Comparison of ENCODE assay signal across 21 cellular contexts in the genomic region with DNA sequence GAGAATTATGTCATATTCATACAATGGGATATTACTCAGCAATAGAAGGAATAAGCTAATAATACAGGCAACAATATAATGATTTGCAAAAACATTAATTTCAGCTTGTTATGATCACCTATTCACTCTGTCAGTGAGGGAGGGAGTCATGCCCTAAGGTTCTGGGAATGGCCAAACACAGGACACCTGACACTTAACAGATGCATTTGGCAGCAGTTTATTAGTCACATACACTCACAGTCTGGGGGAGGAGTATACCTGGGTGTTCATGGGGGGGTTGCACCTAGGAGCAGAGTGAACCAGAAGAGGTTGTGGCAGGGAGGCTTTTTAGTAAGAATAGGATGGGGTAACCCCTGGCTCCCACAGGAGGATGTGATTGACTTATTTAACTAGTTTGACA. TPM values are rescaled to one million over a fixed set of nuclear protein-coding genes. Genes with fewer than 3 reads are reported as not detected.
DNase-seq lines count a peak whose midpoint lies in the region; ATAC-seq and TF ChIP-seq lines count a peak whose summit lies in the region.
"Had no signal": no experiment of that assay in that cellular context is flagged by ENCODE, and none has a peak within 500 bp of the region (broad histone marks: within the 10 kb centered on the region; RNA-seq: fewer than 3 reads in every experiment).

No MANE protein-coding gene starts in this region.

- no peak overlapping the region for H2AFZ ChIP-seq in smooth muscle cell (ENCODE audit: low read depth)

- H3K9me3 ChIP-seq in right lobe of liver: no peaks in the 10 kb centered on the region
- H3K9me3 ChIP-seq in smooth muscle cell (replicated peaks; ENCODE audit: low read depth): no peaks in the 10 kb centered on the region
- H3K9me3 ChIP-seq: HAP-1 had no signal

- TF ChIP-seq CTCF in epithelial cell of esophagus (IDR thresholded peaks at IDR 0.05; ENCODE audit: insufficient read depth, low read depth, low read length, missing control alignments): no peak
- TF ChIP-seq CTCF in right lobe of liver (IDR thresholded peaks at IDR 0.05): no peak
- TF ChIP-seq CTCF in smooth muscle cell (IDR thresholded peaks at IDR 0.05; ENCODE audit: borderline replicate concordance, insufficient read depth, poor library complexity, severe bottlenecking): no peak
- TF ChIP-seq CTCF in RWPE1 (conservative IDR thresholded peaks at IDR 0.05; ENCODE audit: low read depth): no peak

- H3K9ac ChIP-seq in smooth muscle cell (ENCODE audit: low read depth): no peak overlapping the region

- TF ChIP-seq POLR2A in right lobe of liver (IDR thresholded peaks at IDR 0.05): no peak

- peaks cover 0 to 4% (median 0%) of the 10 kb centered on the region in 4 donors for H3K4me1 ChIP-seq in right lobe of liver
- H3K4me1 ChIP-seq in smooth muscle cell (ENCODE audit: low read depth): no peaks in the 10 kb centered on the region
- H3K4me1 ChIP-seq: HAP-1 had no signal

- POLR2A ChIA-PET in RWPE1 (lab: Yijun Ruan, JAX; ENCODE audit: low non-redundant PET): no interaction called here

- no peaks in the 10 kb centered on the region for H3K79me2 ChIP-seq in smooth muscle cell (ENCODE audit: low read depth)

- no peak overlapping the region for H3K4me2 ChIP-seq in smooth muscle cell

- no peak overlapping the region for H3K4me3 ChIP-seq in epithelial cell of esophagus (ENCODE audit: low read length)
- no peak overlapping the region for H3K4me3 ChIP-seq in right lobe of liver
- no peak overlapping the region for H3K4me3 ChIP-seq in smooth muscle cell
- H3K4me3 ChIP-seq: HAP-1 had no signal

- intact Hi-C loops in right lobe of liver (cut with DNase I) (no loop called here), left cardiac atrium (cut with DNase I) (no loop called here)

- CTCF ChIA-PET in RWPE1 (lab: Yijun Ruan, JAX): interaction anchor here (0.7 kb wide), 1 partner anchor 220 kb away, joined by 3 read pairs; no protein-coding TSS in a partner anchor

- H3K27ac ChIP-seq in right lobe of liver: peak overlapping the region in 1 of 3 donors; percentile 43
- H3K27ac ChIP-seq in smooth muscle cell (ENCODE audit: low read depth): peak overlapping the region; percentile 24
- H3K27ac ChIP-seq in RWPE1: no peak overlapping the region

- no peaks in the 10 kb centered on the region for H3F3A ChIP-seq in smooth muscle cell (ENCODE audit: low read depth)

- peak; percentile 0 for DNase-seq in epithelial cell of esophagus (ENCODE audit: low read depth)
- no peak for DNase-seq in left lobe of liver (ENCODE audit: low spot score)
- no peak for DNase-seq in right lobe of liver
- DNase-seq in smooth muscle cell (lab: John Stamatoyannopoulos, UW; ENCODE audit: unreplicated experiment): no peak
- DNase-seq in NCI-H1417 treated with DMSO at 0.1 percent for 48 hours (lab: John Stamatoyannopoulos, UW): no peak
- no peak for DNase-seq in RWPE1 (ENCODE audit: low spot score)
- DNase-seq in left cardiac atrium: no peak
- DNase-seq: C1 segment of cervical spinal cord; Calu3; CD4-positive, alpha-beta memory T cell; COR-L47; DMS53; DMS79 treated with DMSO at 0.1 percent for 48 hours; GF-D8; GOT3; HFFc6 had no signal

- ATAC-seq in left lobe of liver (peak; percentile 73), right lobe of liver (peak; percentile 51 to 96 (median 84)), left cardiac atrium (no peak)

- H3K36me3 ChIP-seq in right lobe of liver (no peaks in the 10 kb centered on the region), smooth muscle cell (ENCODE audit: low read depth) (no peaks in the 10 kb centered on the region)
- H3K36me3 ChIP-seq: HAP-1 had no signal

- no peaks in the 10 kb centered on the region for H4K20me1 ChIP-seq in smooth muscle cell (ENCODE audit: low read depth)

- H3K27me3 ChIP-seq in right lobe of liver: no peaks in the 10 kb centered on the region
- H3K27me3 ChIP-seq in smooth muscle cell (ENCODE audit: low read depth): no peaks in the 10 kb centered on the region

RNA-seq across cellular contexts. Expression of gene SERPINA7, which starts 38.3 kb away (rescaled TPM):
- total RNA-seq in left lobe of liver: 50.8 TPM
- total RNA-seq in right lobe of liver: 100 to 1,000 TPM in 4 of 6 experiments, 10 to 100 TPM in 2; 56.3 to 203 (median 115) TPM
- not detected in 2 replicates for total RNA-seq in smooth muscle cell
- not detected in 2 replicates for polyA plus RNA-seq in smooth muscle cell
- total RNA-seq in left cardiac atrium: not detected
- total RNA-seq: A172; A673; Calu3; CD4-positive, alpha-beta memory T cell; G401; HFFc6 had no signal
- polyA plus RNA-seq: BJ; CD4-positive, alpha-beta memory T cell had no signal

Comparison
In these comparisons a context has a peak if more than half of its experiments do, and no peak if none do; other contexts are left out.
1. ATAC-seq: peak in left lobe of liver (single experiment) and right lobe of liver (4 of 4); none in left cardiac atrium (0 of 2).
2. RNA of gene SERPINA7, which starts 38.3 kb away (total RNA-seq): 56.3 to 203 TPM in right lobe of liver and 50.8 TPM in left lobe of liver (single experiment); not detected in left cardiac atrium and not detected in smooth muscle cell; every median in the first group is over 10 times any median in the second.